Comparison of ENCODE assay signal across 1 cellular context in genomic region chr6:29005183-29005885, GRCh38.
TF ChIP-seq lines count a peak whose summit lies in the region.

Gene ZNF311, minus strand, starts transcription at chr6:29005315. Its CDS starts 1,361 bp downstream, at chr6:29003954.

TF ChIP-seq in K562, 482 proteins besides CTCF, POLR2A, EP300 and RAD21 (continued from another document):
- TF ChIP-seq, protein P1, sequence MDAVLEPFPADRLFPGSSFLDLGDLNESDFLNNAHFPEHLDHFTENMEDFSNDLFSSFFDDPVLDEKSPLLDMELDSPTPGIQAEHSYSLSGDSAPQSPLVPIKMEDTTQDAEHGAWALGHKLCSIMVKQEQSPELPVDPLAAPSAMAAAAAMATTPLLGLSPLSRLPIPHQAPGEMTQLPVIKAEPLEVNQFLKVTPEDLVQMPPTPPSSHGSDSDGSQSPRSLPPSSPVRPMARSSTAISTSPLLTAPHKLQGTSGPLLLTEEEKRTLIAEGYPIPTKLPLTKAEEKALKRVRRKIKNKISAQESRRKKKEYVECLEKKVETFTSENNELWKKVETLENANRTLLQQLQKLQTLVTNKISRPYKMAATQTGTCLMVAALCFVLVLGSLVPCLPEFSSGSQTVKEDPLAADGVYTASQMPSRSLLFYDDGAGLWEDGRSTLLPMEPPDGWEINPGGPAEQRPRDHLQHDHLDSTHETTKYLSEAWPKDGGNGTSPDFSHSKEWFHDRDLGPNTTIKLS (IDR thresholded peaks at IDR 0.05; ENCODE audit: borderline replicate concordance, low read depth), result peak; percentile 54; the same call in 1 of the 2 replicates
- TF ChIP-seq SIN3B (IDR thresholded peaks at IDR 0.05; ENCODE audit: low read depth) (peak; percentile 65; the same call in 1 of the 2 replicates), CREBBP (IDR thresholded peaks at IDR 0.05; ENCODE audit: low read depth, low read length) (no peak), ZBTB26 (CRISPR knock-in tag; IDR thresholded peaks at IDR 0.05) (peak; percentile 27; the same call in 1 of the 2 replicates), ZNF311 (CRISPR knock-in tag; IDR thresholded peaks at IDR 0.05) (no peak), SOX6 (IDR thresholded peaks at IDR 0.05) (peak; percentile 38; the same call in 1 of the 2 replicates), LCOR (CRISPR knock-in tag; IDR thresholded peaks at IDR 0.05) (peak; percentile 93), STAT5A (IDR thresholded peaks at IDR 0.05; ENCODE audit: borderline replicate concordance, low read length) (peak; percentile 76), HMGN3 (IDR thresholded peaks at IDR 0.05; ENCODE audit: borderline replicate concordance, extremely low read depth, insufficient read length, low read depth, low read length) (peak; percentile 44), CHAMP1 (IDR thresholded peaks at IDR 0.05) (peak; percentile 75; the same call in 1 of the 2 replicates), KDM1A (IDR thresholded peaks at IDR 0.05) (peak; percentile 87 to 89), ASH1L (IDR thresholded peaks at IDR 0.05; ENCODE audit: borderline replicate concordance, low read depth, partially characterized antibody) (peak; percentile 61), OTX1 (CRISPR knock-in tag; IDR thresholded peaks at IDR 0.05) (peak; percentile 47; the same call in 1 of the 2 replicates), RBM22 (IDR thresholded peaks at IDR 0.05; ENCODE audit: low read depth, low read length, poor library complexity, severe bottlenecking) (no peak), ZNF134 (CRISPR knock-in tag; conservative IDR thresholded peaks at IDR 0.05) (no peak), ZNF263 (CRISPR knock-in tag; IDR thresholded peaks at IDR 0.05; ENCODE audit: borderline replicate concordance) (peak; percentile 15; the same call in 1 of the 2 replicates), KHSRP (IDR thresholded peaks at IDR 0.05) (no peak), ETV5 (CRISPR knock-in tag; IDR thresholded peaks at IDR 0.05; ENCODE audit: low read depth) (peak; percentile 69; the same call in 1 of the 2 replicates), NR4A1 (CRISPR knock-in tag; IDR thresholded peaks at IDR 0.05) (no peak), NR4A1 (tag; IDR thresholded peaks at IDR 0.05) (no peak), ZNF316 (IDR thresholded peaks at IDR 0.05) (peak; percentile 84), SMARCE1 (IDR thresholded peaks at IDR 0.05) (peak; percentile 19; the same call in 1 of the 2 replicates), ZNF143 (CRISPR knock-in tag; IDR thresholded peaks at IDR 0.05) (no peak), ZNF24 (IDR thresholded peaks at IDR 0.05) (peak; percentile 27; the same call in 1 of the 2 replicates), BCOR (IDR thresholded peaks at IDR 0.05) (peak; percentile 61; the same call in 1 of the 2 replicates), ESRRA (IDR thresholded peaks at IDR 0.05; ENCODE audit: borderline replicate concordance, low read depth) (peak; percentile 70; the same call in 1 of the 2 replicates), VEZF1 (CRISPR knock-in tag; IDR thresholded peaks at IDR 0.05) (peak; percentile 66), EP400 (IDR thresholded peaks at IDR 0.05) (peak; percentile 81), MBD2 (IDR thresholded peaks at IDR 0.05; ENCODE audit: borderline replicate concordance, low read depth) (peak; percentile 52; the same call in 1 of the 2 replicates), TAF1 (IDR thresholded peaks at IDR 0.05; ENCODE audit: control insufficient read depth, extremely low read depth, insufficient read depth, low read length, severe bottlenecking) (peak; percentile 94), PCBP2 (IDR thresholded peaks at IDR 0.05; ENCODE audit: low read depth, low read length, poor library complexity, severe bottlenecking) (no peak), ZNF639 (CRISPR knock-in tag; conservative IDR thresholded peaks at IDR 0.05 in 1 of 2, IDR thresholded peaks at IDR 0.05 in 1 of 2) (peak in 1 of 2 experiments; percentile 70; a peak in 1 of 4 replicates), CLOCK (CRISPR knock-in tag; IDR thresholded peaks at IDR 0.05; ENCODE audit: borderline replicate concordance) (no peak), FOXP1 (CRISPR knock-in tag; IDR thresholded peaks at IDR 0.05) (no peak), MCM2 (IDR thresholded peaks at IDR 0.05; ENCODE audit: low read depth) (no peak), SMAD4 (CRISPR knock-in tag; conservative IDR thresholded peaks at IDR 0.05) (peak; percentile 84), NFIC (IDR thresholded peaks at IDR 0.05) (peak; percentile 42), ATF7 (IDR thresholded peaks at IDR 0.05) (peak; percentile 73), ARNT (IDR thresholded peaks at IDR 0.05) (peak; percentile 65 to 76; a peak in 1 of 4 replicates), U2AF2 (optimal IDR thresholded peaks at IDR 0.05; ENCODE audit: low read depth, low read length) (no peak), RB1 (IDR thresholded peaks at IDR 0.05; ENCODE audit: low read depth) (peak; percentile 92), CHD2 (IDR thresholded peaks at IDR 0.05; ENCODE audit: low read depth, low read length) (no peak), TAF9B (IDR thresholded peaks at IDR 0.05; ENCODE audit: partially characterized antibody) (peak; percentile 82), RNF2 (IDR thresholded peaks at IDR 0.05) (peak; percentile 61), HNRNPH1 (optimal IDR thresholded peaks at IDR 0.05; ENCODE audit: low read depth, low read length) (no peak)
- TF ChIP-seq, protein P2, sequence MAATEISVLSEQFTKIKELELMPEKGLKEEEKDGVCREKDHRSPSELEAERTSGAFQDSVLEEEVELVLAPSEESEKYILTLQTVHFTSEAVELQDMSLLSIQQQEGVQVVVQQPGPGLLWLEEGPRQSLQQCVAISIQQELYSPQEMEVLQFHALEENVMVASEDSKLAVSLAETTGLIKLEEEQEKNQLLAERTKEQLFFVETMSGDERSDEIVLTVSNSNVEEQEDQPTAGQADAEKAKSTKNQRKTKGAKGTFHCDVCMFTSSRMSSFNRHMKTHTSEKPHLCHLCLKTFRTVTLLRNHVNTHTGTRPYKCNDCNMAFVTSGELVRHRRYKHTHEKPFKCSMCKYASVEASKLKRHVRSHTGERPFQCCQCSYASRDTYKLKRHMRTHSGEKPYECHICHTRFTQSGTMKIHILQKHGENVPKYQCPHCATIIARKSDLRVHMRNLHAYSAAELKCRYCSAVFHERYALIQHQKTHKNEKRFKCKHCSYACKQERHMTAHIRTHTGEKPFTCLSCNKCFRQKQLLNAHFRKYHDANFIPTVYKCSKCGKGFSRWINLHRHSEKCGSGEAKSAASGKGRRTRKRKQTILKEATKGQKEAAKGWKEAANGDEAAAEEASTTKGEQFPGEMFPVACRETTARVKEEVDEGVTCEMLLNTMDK (IDR thresholded peaks at IDR 0.05; ENCODE audit: borderline replicate concordance, insufficient read depth, low read depth, low read length, poor library complexity, severe bottlenecking), result no peak
- TF ChIP-seq, protein P3, sequence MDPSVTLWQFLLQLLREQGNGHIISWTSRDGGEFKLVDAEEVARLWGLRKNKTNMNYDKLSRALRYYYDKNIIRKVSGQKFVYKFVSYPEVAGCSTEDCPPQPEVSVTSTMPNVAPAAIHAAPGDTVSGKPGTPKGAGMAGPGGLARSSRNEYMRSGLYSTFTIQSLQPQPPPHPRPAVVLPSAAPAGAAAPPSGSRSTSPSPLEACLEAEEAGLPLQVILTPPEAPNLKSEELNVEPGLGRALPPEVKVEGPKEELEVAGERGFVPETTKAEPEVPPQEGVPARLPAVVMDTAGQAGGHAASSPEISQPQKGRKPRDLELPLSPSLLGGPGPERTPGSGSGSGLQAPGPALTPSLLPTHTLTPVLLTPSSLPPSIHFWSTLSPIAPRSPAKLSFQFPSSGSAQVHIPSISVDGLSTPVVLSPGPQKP (CRISPR knock-in tag; IDR thresholded peaks at IDR 0.05), result no peak
